19 cellular contexts compared by ENCODE assay signal in genomic region chr10:116769791-116770190, GRCh38. TPM values are rescaled to one million over a fixed set of nuclear protein-coding genes. Genes with fewer than 3 reads are reported as not detected.
DNase-seq lines count a peak whose midpoint lies in the region; ATAC-seq lines count a peak whose summit lies in the region.
"Had no signal": no experiment of that assay in that cellular context is flagged by ENCODE, and none has a peak within 500 bp of the region (broad histone marks: within the 10 kb centered on the region; RNA-seq: fewer than 3 reads in every experiment).

No MANE protein-coding gene starts in this region.

- ATAC-seq in stimulated activated memory B cell treated with anti-CD40 and anti-IgM and Interleukin-4, amounts not matched to agents 10 μg/mL and 1 μg/mL and 100 μg/mL, for 72 hours, result no peak
- ATAC-seq: activated T-cell treated with anti-CD3 and anti-CD28 coated beads, Interleukin-2, amount 50 U/mL, for 72 hours; HCT116; left cardiac atrium had no signal

- peaks cover 55% of the 10 kb centered on the region for H3K27me3 Mint-ChIP-seq in activated naive CD8-positive, alpha-beta T cell treated with anti-CD3 and anti-CD28 coated beads for 36 hours
- H3K27me3 Mint-ChIP-seq in stimulated activated memory B cell treated with anti-CD40 and anti-IgM and Interleukin-4, amounts not matched to agents 10 μg/mL and 1 μg/mL and 100 μg/mL, for 72 hours, result peaks cover 39% of the 10 kb centered on the region

- H3K36me3 Mint-ChIP-seq in activated naive CD8-positive, alpha-beta T cell treated with anti-CD3 and anti-CD28 coated beads for 36 hours, result no peaks in the 10 kb centered on the region
- no peaks in the 10 kb centered on the region for H3K36me3 Mint-ChIP-seq in stimulated activated memory B cell treated with anti-CD40 and anti-IgM and Interleukin-4, amounts not matched to agents 10 μg/mL and 1 μg/mL and 100 μg/mL, for 72 hours
- H3K36me3 Mint-ChIP-seq: activated naive CD8-positive, alpha-beta T cell had no signal

- peaks cover under 1% of the 10 kb centered on the region for H3K9me3 Mint-ChIP-seq in activated naive CD8-positive, alpha-beta T cell treated with anti-CD3 and anti-CD28 coated beads for 36 hours
- peaks cover 2% of the 10 kb centered on the region for H3K9me3 Mint-ChIP-seq in stimulated activated memory B cell treated with anti-CD40 and anti-IgM and Interleukin-4, amounts not matched to agents 10 μg/mL and 1 μg/mL and 100 μg/mL, for 72 hours

- DNase-seq in activated effector memory CD4-positive, alpha-beta T cell treated with anti-CD3 and anti-CD28 coated beads, Interleukin-2, amount 50 U/mL, for 16 hours, result peak; percentile 9
- DNase-seq in activated effector memory CD4-positive, alpha-beta T cell treated with Interleukin-2 at 50 U/mL for 16 hours, result no peak
- DNase-seq in brain pericyte (ENCODE audit: low read depth, low spot score) (peak; percentile 72), iris pigment epithelial cell (ENCODE audit: low read depth) (peak; percentile 78), smooth muscle cell of the brain vasculature (ENCODE audit: low read depth, low spot score) (peak; percentile 44), NCI-H510A treated with DMSO at 0.1 percent for 48 hours (lab: John Stamatoyannopoulos, UW) (no peak)
- no peak for DNase-seq in activated naive CD8-positive, alpha-beta T cell treated with anti-CD3 and anti-CD28 coated beads for 36 hours
- DNase-seq: activated CD4-positive, alpha-beta T cell treated with anti-CD3 and anti-CD28 coated beads for 1 hour; activated T-cell treated with anti-CD3 and anti-CD28 coated beads, Interleukin-2, amount 50 U/mL, for 72 hours; AML-193; left cardiac atrium; MG63; NCI-H1436; NCI-H69; stimulated activated CD4-positive, alpha-beta T cell treated with anti-CD3 and anti-CD28 coated beads, Interleukin-4, amount 100 ng/mL, for 4 hours; uterus had no signal

- peaks cover 5% of the 10 kb centered on the region for H3K4me1 Mint-ChIP-seq in activated naive CD8-positive, alpha-beta T cell treated with anti-CD3 and anti-CD28 coated beads for 36 hours
- H3K4me1 Mint-ChIP-seq in stimulated activated memory B cell treated with anti-CD40 and anti-IgM and Interleukin-4, amounts not matched to agents 10 μg/mL and 1 μg/mL and 100 μg/mL, for 72 hours, result no peaks in the 10 kb centered on the region

- no peak overlapping the region for H3K27ac Mint-ChIP-seq in activated naive CD8-positive, alpha-beta T cell treated with anti-CD3 and anti-CD28 coated beads for 36 hours
- no peak overlapping the region for H3K27ac Mint-ChIP-seq in stimulated activated memory B cell treated with anti-CD40 and anti-IgM and Interleukin-4, amounts not matched to agents 10 μg/mL and 1 μg/mL and 100 μg/mL, for 72 hours
- H3K27ac Mint-ChIP-seq: activated naive CD8-positive, alpha-beta T cell; activated T-cell treated with anti-CD3 and anti-CD28 coated beads, Interleukin-2, amount 50 U/mL, for 72 hours had no signal

- H3K4me3 Mint-ChIP-seq in activated naive CD8-positive, alpha-beta T cell treated with anti-CD3 and anti-CD28 coated beads for 36 hours, result no peak overlapping the region
- no peak overlapping the region for H3K4me3 Mint-ChIP-seq in stimulated activated memory B cell treated with anti-CD40 and anti-IgM and Interleukin-4, amounts not matched to agents 10 μg/mL and 1 μg/mL and 100 μg/mL, for 72 hours
- H3K4me3 Mint-ChIP-seq: activated naive CD8-positive, alpha-beta T cell; activated T-cell treated with anti-CD3 and anti-CD28 coated beads, Interleukin-2, amount 50 U/mL, for 72 hours had no signal

RNA-seq across cellular contexts. Expression of gene HSPA12A, which starts 27.4 kb away (rescaled TPM):
- total RNA-seq in activated naive CD8-positive, alpha-beta T cell treated with anti-CD3 and anti-CD28 coated beads for 36 hours, result under 1 TPM; 0.06 to 0.08 TPM

Comparison
In these comparisons a context has a peak if more than half of its experiments do, and no peak if none do; other contexts are left out.
1. DNase-seq: peak in activated effector memory CD4-positive, alpha-beta T cell treated with anti-CD3 and anti-CD28 coated beads, Interleukin-2, amount 50 U/mL, for 16 hours (single experiment), brain pericyte (single experiment), iris pigment epithelial cell (single experiment) and smooth muscle cell of the brain vasculature (single experiment); none in activated effector memory CD4-positive, alpha-beta T cell treated with Interleukin-2 at 50 U/mL for 16 hours (single experiment), activated naive CD8-positive, alpha-beta T cell treated with anti-CD3 and anti-CD28 coated beads for 36 hours (single experiment) and NCI-H510A treated with DMSO at 0.1 percent for 48 hours (single experiment).